Comparison of ENCODE assay signal across 8 cellular contexts in genomic region chr6:11366183-11366933, GRCh38.
DNase-seq lines count a peak whose midpoint lies in the region; ATAC-seq and TF ChIP-seq lines count a peak whose summit lies in the region.

No MANE protein-coding gene starts in this region.

- WGBS in heart right ventricle, 2 donors = 65 to 77% methylated on average over 7 of the region's 7 CpGs

- H3K4me3 Mint-ChIP-seq in natural killer cell = peak overlapping the region; percentile 73

- intact Hi-C loops in heart right ventricle (cut with DNase I) = loop anchor here in 3 of 10 donors (5.0 to 10.0 kb wide), 5 partner anchors 61 to 152 kb away; no protein-coding TSS in a partner anchor
- intact Hi-C loops in cardiac septum (cut with DNase I) = loop anchor here (5.0 kb wide), 2 partner anchors 66 to 134 kb away; partner anchors contain the start of gene NEDD9
- intact Hi-C loops in natural killer cell (cut with micrococcal nuclease) = loop anchor here (1.0 to 5.0 kb wide), 5 partner anchors 16 to 646 kb away; partner anchors contain the start of genes HIVEP1 and NEDD9

- H3K4me1 ChIP-seq in heart right ventricle = peaks cover 2 to 72% (median 63%) of the 10 kb centered on the region in 9 donors

- H3K9me3 Mint-ChIP-seq in natural killer cell = no peaks in the 10 kb centered on the region

- H3K4me1 Mint-ChIP-seq in natural killer cell = peaks cover 76 to 82% of the 10 kb centered on the region in 2 donors

- H3K36me3 ChIP-seq in heart right ventricle = no peaks in the 10 kb centered on the region

- H3K27me3 ChIP-seq in heart right ventricle = no peaks in the 10 kb centered on the region

- TF ChIP-seq CTCF in heart right ventricle (IDR thresholded peaks at IDR 0.05) (no peak), natural killer cell (IDR thresholded peaks at IDR 0.05) (no peak)

- DNase-seq in heart right ventricle (no peak), cardiac septum (ENCODE audit: low spot score) (no peak), natural killer cell (peak; percentile 50), HPDE6-E6E7 (ENCODE audit: extremely low spot score) (no peak), SHP77 (lab: John Stamatoyannopoulos, UW) (no peak), Kasumi-1 (lab: John Stamatoyannopoulos, UW) (no peak)
- DNase-seq in activated CD8-positive, alpha-beta memory T cell treated with anti-CD3 and anti-CD28 coated beads, Interleukin-2, amount 50 U/mL, for 48 hours = peak; percentile 56

- peak overlapping the region; percentile 76 to 92 (median 86) for H3K27ac ChIP-seq in heart right ventricle

- H3K27me3 Mint-ChIP-seq in natural killer cell (ENCODE audit: low read depth in 2 of 2) = no peaks in the 10 kb centered on the region

- H3K9me3 ChIP-seq in heart right ventricle = no peaks in the 10 kb centered on the region

- no peaks in the 10 kb centered on the region for H3K36me3 Mint-ChIP-seq in natural killer cell

- no peak overlapping the region for H3K4me3 ChIP-seq in heart right ventricle

- H3K27ac Mint-ChIP-seq in natural killer cell = peak overlapping the region; percentile 86 to 96

- peak in 1 of 8 donors; percentile 5 for ATAC-seq in heart right ventricle
- ATAC-seq in HG03139 (IDR thresholded peaks at IDR 0.05; ENCODE audit: unreplicated experiment) = peak; percentile 70
- ATAC-seq in natural killer cell = peak; percentile 95 to 97 (median 97)

Comparison
In these comparisons a context has a peak if more than half of its experiments do, and no peak if none do; other contexts are left out.
1. DNase-seq: peak in activated CD8-positive, alpha-beta memory T cell treated with anti-CD3 and anti-CD28 coated beads, Interleukin-2, amount 50 U/mL, for 48 hours (single experiment) and natural killer cell (single experiment); none in heart right ventricle (0 of 2), cardiac septum (single experiment), HPDE6-E6E7 (single experiment), SHP77 (0 of 2) and Kasumi-1 (0 of 2).